ENCODE assay signal across 1 cellular context in the genomic region with DNA sequence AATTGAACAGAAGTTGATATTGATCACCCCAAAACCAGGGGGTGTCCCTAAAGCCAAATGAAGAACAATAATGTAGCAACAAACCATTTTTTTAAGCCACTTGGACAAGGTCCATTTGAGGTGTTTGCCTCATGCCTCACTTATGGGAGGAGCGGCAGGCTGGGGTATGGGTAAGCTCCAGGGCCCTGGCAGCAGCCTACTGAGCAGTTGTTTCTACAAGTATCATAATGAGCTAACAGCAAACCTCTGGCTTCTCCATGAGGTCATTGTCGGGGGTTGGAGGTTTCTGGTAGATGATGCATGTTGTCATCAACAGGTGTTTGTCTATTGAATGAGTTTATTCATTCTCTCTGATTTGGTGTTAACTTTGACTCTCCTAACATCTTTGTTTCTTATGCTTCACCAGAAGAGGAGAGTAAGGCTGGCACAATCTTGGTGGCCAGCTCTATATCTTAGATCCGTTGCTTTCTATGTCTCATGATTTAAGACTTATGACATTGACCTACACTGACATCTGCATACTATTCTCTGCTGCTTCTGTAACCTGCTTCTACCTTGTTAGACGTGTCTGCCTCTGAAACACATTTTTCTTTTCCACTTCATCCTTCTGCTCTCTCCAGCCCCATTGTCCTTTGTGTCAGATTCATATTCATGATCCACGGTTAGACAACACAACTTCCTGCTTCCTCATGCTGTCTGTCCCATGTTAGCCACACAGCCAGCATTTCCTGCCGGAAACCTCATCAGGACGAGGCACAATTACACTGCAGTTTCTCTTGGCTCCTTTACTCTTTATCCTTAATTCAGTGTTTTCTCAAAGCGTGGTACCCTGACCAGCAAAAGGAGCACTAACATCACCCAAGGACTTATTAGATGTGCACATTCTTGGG.
TF ChIP-seq lines count a peak whose summit lies in the region.

No MANE protein-coding gene starts in this region.

TF ChIP-seq in K562, 482 proteins besides CTCF, POLR2A, EP300 and RAD21:
- TF ChIP-seq HCFC1 (IDR thresholded peaks at IDR 0.05; ENCODE audit: low read depth, low read length) = no peak
- 0 out of 2 replicates have a peak, but pooled peaks have one; percentile 9 for TF ChIP-seq ETV1 (tag; conservative IDR thresholded peaks at IDR 0.05; ENCODE audit: low read depth)
